ENCODE assay signal across 15 cellular contexts in genomic region chr4:120919358-120919757, GRCh38. TPM values are rescaled to one million over a fixed set of nuclear protein-coding genes. Genes with fewer than 3 reads are reported as not detected.
DNase-seq lines count a peak whose midpoint lies in the region; ATAC-seq, FAIRE-seq and TF ChIP-seq lines count a peak whose summit lies in the region.
"Had no signal": no experiment of that assay in that cellular context is flagged by ENCODE, and none has a peak within 500 bp of the region (broad histone marks: within the 10 kb centered on the region; RNA-seq: fewer than 3 reads in every experiment).

No MANE protein-coding gene starts in this region.

- H3F3A ChIP-seq in MM.1S (ENCODE audit: insufficient read depth, low read length), result peaks cover 26% of the 10 kb centered on the region
- no peaks in the 10 kb centered on the region for H3F3A ChIP-seq in neural cell (ENCODE audit: insufficient read depth, low read length, poor library complexity, severe bottlenecking)

- peaks cover 32% of the 10 kb centered on the region for H3K4me1 ChIP-seq in MM.1S (ENCODE audit: low read length)

- H3K79me2 ChIP-seq in MM.1S (ENCODE audit: low read length) (peaks cover 57% of the 10 kb centered on the region), neural cell (replicated peaks; ENCODE audit: insufficient read depth, low read length) (no peaks in the 10 kb centered on the region)

- no peak for DNase-seq in D721Med (ENCODE audit: insufficient read length, low spot score)
- DNase-seq in MM.1S, result peak; percentile 49
- DNase-seq in chondrocyte (ENCODE audit: low spot score), result no peak
- DNase-seq in coronary artery (ENCODE audit: low spot score), result no peak
- DNase-seq in HuH-7.5 (ENCODE audit: low spot score), result no peak
- DNase-seq in T-helper 9 cell, result no peak
- DNase-seq: activated gamma-delta T cell treated with Interleukin-2 at 50 U/mL for 16 hours; CD4-positive, CD25-positive, alpha-beta regulatory T cell; central memory CD4-positive, alpha-beta T cell; NCI-H2171 treated with DMSO at 0.1 percent for 48 hours; tibial artery had no signal

- no peaks in the 10 kb centered on the region for H3K36me3 Mint-ChIP-seq in chondrocyte (ENCODE audit: low read depth)

- H3K27me3 ChIP-seq in MM.1S (replicated peaks; ENCODE audit: insufficient read depth, low read length) (no peaks in the 10 kb centered on the region), neural cell (ENCODE audit: insufficient read depth, low read depth, low read length) (peaks cover 5% of the 10 kb centered on the region)
- H3K27me3 ChIP-seq: tibial artery had no signal

- no peak for FAIRE-seq in D721Med (lab: Jason Lieb, UNC)
- FAIRE-seq: GM12878, HTR-8/SVneo had no signal

- no peaks in the 10 kb centered on the region for H3K27me3 Mint-ChIP-seq in chondrocyte (ENCODE audit: low read depth)

- no peak overlapping the region for H3K27ac Mint-ChIP-seq in chondrocyte (ENCODE audit: unreplicated experiment)
- H3K27ac Mint-ChIP-seq: CD4-positive, CD25-positive, alpha-beta regulatory T cell had no signal

- no peaks in the 10 kb centered on the region for H3K9me3 ChIP-seq in MM.1S (replicated peaks; ENCODE audit: insufficient read depth, low read length)
- no peaks in the 10 kb centered on the region for H3K9me3 ChIP-seq in neural cell (ENCODE audit: low read length)
- H3K9me3 ChIP-seq: tibial artery had no signal

- H3K27ac ChIP-seq in MM.1S (ENCODE audit: low read length), result peak overlapping the region; percentile 70; the same call in 1 of the 2 replicates
- H3K27ac ChIP-seq in neural cell (ENCODE audit: low read length), result no peak overlapping the region
- no peak overlapping the region for H3K27ac ChIP-seq in coronary artery
- H3K27ac ChIP-seq: tibial artery had no signal

- H4K20me1 ChIP-seq in MM.1S (ENCODE audit: insufficient read depth, low read length), result no peaks in the 10 kb centered on the region
- no peaks in the 10 kb centered on the region for H4K20me1 ChIP-seq in neural cell (ENCODE audit: insufficient read depth)

- H3K4me3 Mint-ChIP-seq in chondrocyte (ENCODE audit: unreplicated experiment), result no peak overlapping the region

- TF ChIP-seq RAD21 in neural cell (conservative IDR thresholded peaks at IDR 0.05), result peak; percentile 49

- H3K36me3 ChIP-seq in MM.1S (replicated peaks; ENCODE audit: insufficient read depth, low read length), result no peaks in the 10 kb centered on the region
- H3K36me3 ChIP-seq in neural cell (ENCODE audit: insufficient read depth, low read length), result no peaks in the 10 kb centered on the region
- H3K36me3 ChIP-seq: tibial artery had no signal

- H3K9me2 ChIP-seq in MM.1S (replicated peaks; ENCODE audit: insufficient read depth, low read length) (no peaks in the 10 kb centered on the region), neural cell (ENCODE audit: insufficient read depth, low read length) (no peaks in the 10 kb centered on the region)

- H3K9ac ChIP-seq in MM.1S (ENCODE audit: low read length), result peak overlapping the region; percentile 9; the same call in 1 of the 2 replicates
- H3K9ac ChIP-seq in neural cell (ENCODE audit: low read length), result no peak overlapping the region

- TF ChIP-seq EP300 in neural cell (conservative IDR thresholded peaks at IDR 0.05; ENCODE audit: poor library complexity, severe bottlenecking), result no peak

- peak overlapping the region; percentile 90 for H3K4me2 ChIP-seq in MM.1S (ENCODE audit: low read depth, low read length)
- H3K4me2 ChIP-seq in neural cell (ENCODE audit: low read length), result no peak overlapping the region

- TF ChIP-seq CTCF in D721Med (IDR thresholded peaks at IDR 0.05; ENCODE audit: insufficient read depth, missing control alignments), result peak; percentile 1
- TF ChIP-seq CTCF in MM.1S (IDR thresholded peaks at IDR 0.05; ENCODE audit: low read length), result peak; percentile 55
- peak; percentile 63 for TF ChIP-seq CTCF in chondrocyte (IDR thresholded peaks at IDR 0.05)
- peak; percentile 52 for TF ChIP-seq CTCF in neural cell (IDR thresholded peaks at IDR 0.05; ENCODE audit: poor library complexity, severe bottlenecking)
- TF ChIP-seq CTCF in coronary artery (IDR thresholded peaks at IDR 0.05), result no peak

- no peak overlapping the region for H3K4me3 ChIP-seq in MM.1S (ENCODE audit: low read length)
- no peak overlapping the region for H3K4me3 ChIP-seq in neural cell (ENCODE audit: low read length)
- H3K4me3 ChIP-seq in coronary artery, result no peak overlapping the region
- H3K4me3 ChIP-seq: GM12878, tibial artery had no signal

- no peak for ATAC-seq in GM21526 (IDR thresholded peaks at IDR 0.05; ENCODE audit: low FRiP score, unreplicated experiment)
- ATAC-seq: GM12878 had no signal

- H2AFZ ChIP-seq in MM.1S (ENCODE audit: low read length) (no peak overlapping the region), neural cell (ENCODE audit: low read depth, low read length) (no peak overlapping the region)

- H3K4me1 Mint-ChIP-seq in chondrocyte (ENCODE audit: low read depth), result peaks cover 29% of the 10 kb centered on the region

- no peaks in the 10 kb centered on the region for H3K9me3 Mint-ChIP-seq in chondrocyte (ENCODE audit: low read depth)

TF ChIP-seq in neural cell, 6 proteins besides CTCF, POLR2A, EP300 and RAD21:
- TF ChIP-seq REST (IDR thresholded peaks at IDR 0.05; ENCODE audit: borderline replicate concordance) (no peak), MXI1 (conservative IDR thresholded peaks at IDR 0.05; ENCODE audit: poor library complexity, severe bottlenecking) (no peak), POLR2AphosphoS5 (IDR thresholded peaks at IDR 0.05) (no peak), TAF1 (IDR thresholded peaks at IDR 0.05; ENCODE audit: low read depth) (no peak), EZH2 (IDR thresholded peaks at IDR 0.05; ENCODE audit: borderline replicate concordance, insufficient read depth, low read length, poor library complexity, severe bottlenecking) (no peak), SMC3 (conservative IDR thresholded peaks at IDR 0.05; ENCODE audit: poor library complexity) (peak; percentile 48)
TF ChIP-seq in neural cell: peak in this region for 1.

RNA-seq across cellular contexts. Expression of gene PRDM5, which starts 3.2 kb away (rescaled TPM):
- 9.3 to 14.0 TPM (median 10.6 TPM) in 3 replicates for total RNA-seq in chondrocyte
- 1.6 and 3.8 TPM in 2 replicates for polyA plus RNA-seq in neural cell
- polyA minus RNA-seq in neural cell, result 12.0 and 12.9 TPM in 2 replicates
- total RNA-seq: GM12878 had no signal
